In the genomic region with DNA sequence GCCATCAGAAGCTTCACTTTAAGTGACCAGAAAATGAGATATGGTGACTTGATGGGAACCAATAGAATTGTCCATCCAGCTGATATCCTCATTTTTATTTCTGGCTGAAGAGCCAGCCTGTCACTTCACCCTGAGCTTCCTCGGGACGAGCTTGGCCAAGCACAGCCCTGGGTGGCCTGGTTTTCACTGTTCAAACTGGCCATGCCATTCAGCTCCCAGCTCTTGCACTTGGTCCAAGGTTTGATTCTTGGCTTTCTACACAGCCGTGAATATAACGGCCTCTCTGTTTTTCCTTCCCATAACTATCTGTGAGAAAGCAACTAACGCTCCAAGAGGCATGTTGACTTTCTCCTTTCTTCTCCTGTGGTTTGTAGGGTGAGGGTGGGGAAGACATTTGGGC, we compare ENCODE assay signal across 28 cellular contexts.
"Had no signal": no experiment of that assay in that cellular context is flagged by ENCODE, and none has a peak within 500 bp of the region (broad histone marks: within the 10 kb centered on the region; RNA-seq: fewer than 3 reads in every experiment).

No MANE protein-coding gene starts in this region.

- H3K4me3 Mint-ChIP-seq: activated CD4-positive, alpha-beta memory T cell treated with anti-CD3 and anti-CD28 coated beads, Interleukin-2, amount 10 ng/mL, durations not matched to agents 7 days and 5 days; activated CD4-positive, alpha-beta T cell treated with anti-CD3 and anti-CD28 coated beads for 36 hours; activated naive CD4-positive, alpha-beta T cell treated with anti-CD3 and anti-CD28 coated beads for 36 hours; activated naive CD8-positive, alpha-beta T cell; activated T-helper 17 cell treated with anti-CD3 and anti-CD28 coated beads, Interleukin-2, amount 50 U/mL, for 72 hours had no signal

- H3K9me3 Mint-ChIP-seq: activated CD4-positive, alpha-beta memory T cell treated with anti-CD3 and anti-CD28 coated beads, Interleukin-2, amount 10 ng/mL, durations not matched to agents 7 days and 5 days; activated naive CD4-positive, alpha-beta T cell treated with anti-CD3 and anti-CD28 coated beads for 36 hours; activated T-helper 17 cell treated with anti-CD3 and anti-CD28 coated beads, Interleukin-2, amount 50 U/mL, for 72 hours had no signal

- H3K4me3 ChIP-seq: cardiac muscle cell, Peyer's patch, SJCRH30 had no signal

- H3K9ac ChIP-seq: SK-N-SH had no signal

- H3K27me3 Mint-ChIP-seq: activated CD4-positive, alpha-beta memory T cell treated with anti-CD3 and anti-CD28 coated beads, Interleukin-2, amount 10 ng/mL, durations not matched to agents 7 days and 5 days had no signal

- DNase-seq: activated CD4-positive, alpha-beta memory T cell treated with anti-CD3 and anti-CD28 coated beads, Interleukin-2, amount 10 ng/mL, durations not matched to agents 7 days and 5 days; activated CD4-positive, alpha-beta T cell treated with anti-CD3 and anti-CD28 coated beads for 36 hours; activated CD4-positive, alpha-beta T cell treated with anti-CD3 and anti-CD28 coated beads, Interleukin-2, amount 50 U/mL, for 1 hour; activated gamma-delta T cell; activated naive CD4-positive, alpha-beta T cell treated with anti-CD3 and anti-CD28 coated beads for 36 hours; activated T-cell treated with anti-CD3 and anti-CD28 coated beads for 4 hours; activated T-cell treated with anti-CD3 and anti-CD28 coated beads, Interleukin-2, amount 50 U/mL, for 48 hours; brain microvascular endothelial cell; cerebellar nuclear complex; MM.1S; NCI-H1105; NCI-H1436; NCI-H1694 treated with DMSO at 0.1 percent for 48 hours; NCI-H2029 treated with DMSO at 0.1 percent for 48 hours; NCI-H510A treated with DMSO at 0.1 percent for 48 hours; NCI-H69; NK-92 treated with Interleukin-12 subunit alpha and Interleukin-12 subunit beta, amount 100 ng/mL, for 24 hours; OCI-M1; Peyer's patch; Right ventricle myocardium superior; SJCRH30; SK-N-SH; T-helper 1 cell; WERI-Rb-1 had no signal

- H3K27ac Mint-ChIP-seq: activated CD4-positive, alpha-beta memory T cell treated with anti-CD3 and anti-CD28 coated beads, Interleukin-2, amount 10 ng/mL, durations not matched to agents 7 days and 5 days; activated CD4-positive, alpha-beta T cell treated with anti-CD3 and anti-CD28 coated beads for 36 hours; activated naive CD4-positive, alpha-beta T cell treated with anti-CD3 and anti-CD28 coated beads for 36 hours; activated naive CD8-positive, alpha-beta T cell; activated T-helper 17 cell treated with anti-CD3 and anti-CD28 coated beads, Interleukin-2, amount 50 U/mL, for 72 hours had no signal

- H3K36me3 ChIP-seq: brain microvascular endothelial cell, cardiac muscle cell, Peyer's patch, WERI-Rb-1 had no signal

- ATAC-seq: activated CD4-positive, alpha-beta T cell treated with anti-CD3 and anti-CD28 coated beads for 36 hours; activated T-helper 17 cell treated with anti-CD3 and anti-CD28 coated beads, Interleukin-2, amount 50 U/mL, for 72 hours had no signal

- H3K4me2 ChIP-seq: SK-N-SH had no signal

- H3K4me1 Mint-ChIP-seq: activated CD4-positive, alpha-beta memory T cell treated with anti-CD3 and anti-CD28 coated beads, Interleukin-2, amount 10 ng/mL, durations not matched to agents 7 days and 5 days; activated CD4-positive, alpha-beta T cell treated with anti-CD3 and anti-CD28 coated beads for 36 hours; activated T-helper 17 cell treated with anti-CD3 and anti-CD28 coated beads, Interleukin-2, amount 50 U/mL, for 72 hours had no signal

- H3K9me3 ChIP-seq: Peyer's patch, SJCRH30, SK-N-SH had no signal

- H3K27ac ChIP-seq: brain microvascular endothelial cell, cardiac muscle cell, Peyer's patch, RWPE1, SJCRH30, WERI-Rb-1 had no signal

- H3K27me3 ChIP-seq: Peyer's patch, SJCRH30 had no signal
